ENCODE assay signal across 9 cellular contexts in the genomic region with DNA sequence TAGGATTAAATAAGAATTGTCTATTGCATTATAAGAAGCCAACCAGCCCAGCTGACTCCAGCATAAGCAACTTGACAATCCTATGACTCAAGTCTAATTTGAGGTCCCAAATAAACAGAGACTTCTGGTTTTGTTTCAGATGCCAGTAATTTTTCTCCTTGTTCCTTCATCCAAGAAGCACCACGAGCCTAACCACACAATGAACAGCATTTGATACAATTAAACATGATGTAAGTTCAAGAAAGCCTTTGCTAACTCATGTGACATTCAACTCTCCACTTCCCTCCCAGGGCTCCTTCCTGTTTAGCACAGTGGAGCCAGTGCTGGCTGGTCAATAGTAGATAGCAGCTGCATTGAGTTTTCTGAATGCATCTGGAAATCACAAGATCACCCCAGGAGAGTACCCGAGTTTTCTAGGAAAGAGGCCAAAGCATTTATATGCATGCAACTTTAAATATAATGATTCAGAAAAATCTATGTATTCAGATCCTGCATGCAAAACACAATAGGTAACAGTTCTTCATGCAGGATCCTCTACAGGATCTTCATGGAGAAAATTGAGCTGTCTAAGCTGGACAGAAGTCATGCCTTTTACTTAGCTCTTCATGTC.
DNase-seq lines count a peak whose midpoint lies in the region; ATAC-seq and TF ChIP-seq lines count a peak whose summit lies in the region.
"Had no signal": no experiment of that assay in that cellular context is flagged by ENCODE, and none has a peak within 500 bp of the region (broad histone marks: within the 10 kb centered on the region; RNA-seq: fewer than 3 reads in every experiment).

No MANE protein-coding gene starts in this region.

- H3K27ac Mint-ChIP-seq in mesothelial cell of epicardium = no peak overlapping the region
- H3K27ac Mint-ChIP-seq in activated naive CD8-positive, alpha-beta T cell treated with anti-CD3 and anti-CD28 coated beads, Interleukin-2, amount 50 U/mL, for 24 hours = no peak overlapping the region

- intact Hi-C loops in Panc1 (cut with micrococcal nuclease; ENCODE audit: unreplicated experiment) = no loop called here

- H3K4me3 ChIP-seq in Panc1 (ENCODE audit: low read depth in 2 of 2, low read length in 2 of 2) (no peak overlapping the region), fibroblast of the aortic adventitia (ENCODE audit: low read depth, low read length) (no peak overlapping the region), skeletal muscle cell (ENCODE audit: low read depth, low read length) (no peak overlapping the region)
- H3K4me3 ChIP-seq: cardiac muscle cell had no signal

- peaks cover 4% of the 10 kb centered on the region for H3K9me3 Mint-ChIP-seq in mesothelial cell of epicardium
- peaks cover 7% of the 10 kb centered on the region for H3K9me3 Mint-ChIP-seq in activated naive CD8-positive, alpha-beta T cell treated with anti-CD3 and anti-CD28 coated beads, Interleukin-2, amount 50 U/mL, for 24 hours

- H3K36me3 Mint-ChIP-seq in mesothelial cell of epicardium = no peaks in the 10 kb centered on the region
- no peaks in the 10 kb centered on the region for H3K36me3 Mint-ChIP-seq in activated naive CD8-positive, alpha-beta T cell treated with anti-CD3 and anti-CD28 coated beads, Interleukin-2, amount 50 U/mL, for 24 hours (ENCODE audit: low read depth)

- no TSS peak for BruUV-seq in Panc1 (replicated peaks; lab: Mats Ljungman, UMichigan)

- no peak overlapping the region for H3K4me3 Mint-ChIP-seq in mesothelial cell of epicardium
- no peak overlapping the region for H3K4me3 Mint-ChIP-seq in activated naive CD8-positive, alpha-beta T cell treated with anti-CD3 and anti-CD28 coated beads, Interleukin-2, amount 50 U/mL, for 24 hours

- CTCF ChIA-PET in Panc1 (lab: Charles Lee) = no interaction called here

- no peaks in the 10 kb centered on the region for H3K27me3 Mint-ChIP-seq in mesothelial cell of epicardium (ENCODE audit: low read depth)
- H3K27me3 Mint-ChIP-seq in activated naive CD8-positive, alpha-beta T cell treated with anti-CD3 and anti-CD28 coated beads, Interleukin-2, amount 50 U/mL, for 24 hours = no peaks in the 10 kb centered on the region

- no peaks in the 10 kb centered on the region for H3K9me3 ChIP-seq in Panc1 (ENCODE audit: control insufficient read depth, insufficient read depth, low read depth, low read length)

- in situ Hi-C loops in Panc1 (cut with HindIII; ENCODE audit: low pct_unique_long_range_greater_than_20kb, low sequenced_read_pairs) = no loop called here

- peaks cover 12% of the 10 kb centered on the region for H3K4me1 Mint-ChIP-seq in mesothelial cell of epicardium
- H3K4me1 Mint-ChIP-seq in activated naive CD8-positive, alpha-beta T cell treated with anti-CD3 and anti-CD28 coated beads, Interleukin-2, amount 50 U/mL, for 24 hours = peaks cover 7% of the 10 kb centered on the region

- H3K4me1 ChIP-seq in Panc1 (ENCODE audit: control insufficient read depth, insufficient read depth, low read length) = no peaks in the 10 kb centered on the region; the same call in 1 of the 2 replicates

- DNase-seq in Panc1 (ENCODE audit: low read depth, low spot score) (peak; percentile 53), fibroblast of the aortic adventitia (ENCODE audit: low read depth) (peak; percentile 99), skeletal muscle cell (ENCODE audit: low read depth) (peak; percentile 95), mesothelial cell of epicardium (ENCODE audit: low spot score in 2 of 2, unreplicated experiment in 2 of 2) (no peak), GF-D8 (lab: John Stamatoyannopoulos, UW) (no peak)
- DNase-seq in activated naive CD8-positive, alpha-beta T cell treated with anti-CD3 and anti-CD28 coated beads, Interleukin-2, amount 50 U/mL, for 24 hours = no peak

- H3K36me3 ChIP-seq in Panc1 (ENCODE audit: control insufficient read depth, insufficient read depth, low read length) = no peaks in the 10 kb centered on the region
- H3K36me3 ChIP-seq: cardiac muscle cell had no signal

- no peaks in the 10 kb centered on the region for H3K27me3 ChIP-seq in Panc1 (ENCODE audit: control insufficient read depth, insufficient read depth, low read length)
- H3K27me3 ChIP-seq: cardiac muscle cell had no signal

- TF ChIP-seq CTCF in Panc1 (IDR thresholded peaks at IDR 0.05) (no peak), fibroblast of the aortic adventitia (IDR thresholded peaks at IDR 0.05; ENCODE audit: insufficient read depth, low read length) (no peak), mesothelial cell of epicardium (IDR thresholded peaks at IDR 0.05; ENCODE audit: unreplicated experiment) (no peak)

- POLR2A ChIA-PET in Panc1 (lab: Charles Lee) = no interaction called here

- ATAC-seq in GM19438 (IDR thresholded peaks at IDR 0.05; ENCODE audit: low read depth, unreplicated experiment) (peak; percentile 59), Panc1 (no peak), HG02840 (IDR thresholded peaks at IDR 0.05; ENCODE audit: low FRiP score, unreplicated experiment) (no peak)
- ATAC-seq in activated naive CD8-positive, alpha-beta T cell treated with anti-CD3 and anti-CD28 coated beads, Interleukin-2, amount 50 U/mL, for 24 hours = no peak

- H3K27ac ChIP-seq in Panc1 (ENCODE audit: low read length) = no peak overlapping the region
- H3K27ac ChIP-seq: cardiac muscle cell had no signal

Comparison
In these comparisons a context has a peak if more than half of its experiments do, and no peak if none do; other contexts are left out.
1. DNase-seq: peak in Panc1 (single experiment), fibroblast of the aortic adventitia (single experiment) and skeletal muscle cell (single experiment); none in mesothelial cell of epicardium (0 of 2), GF-D8 (single experiment) and activated naive CD8-positive, alpha-beta T cell treated with anti-CD3 and anti-CD28 coated beads, Interleukin-2, amount 50 U/mL, for 24 hours (single experiment).